1 cellular context compared by ENCODE assay signal in genomic region chr4:78363031-78363430, GRCh38.
TF ChIP-seq lines count a peak whose summit lies in the region.

No MANE protein-coding gene starts in this region.

TF ChIP-seq in GM12878, 131 proteins besides CTCF, POLR2A, EP300 and RAD21 (continued from another document):
- no peak for TF ChIP-seq SUPT20H (IDR thresholded peaks at IDR 0.05; ENCODE audit: borderline replicate concordance, control insufficient read depth, low read depth, low read length)
- no peak for TF ChIP-seq NFYA (IDR thresholded peaks at IDR 0.05; ENCODE audit: borderline replicate concordance, low read depth, low read length)
- peak; percentile 60; the same call in 1 of the 2 replicates for TF ChIP-seq RAD51 (IDR thresholded peaks at IDR 0.05)
